Comparison of ENCODE assay signal across 16 cellular contexts in the genomic region with DNA sequence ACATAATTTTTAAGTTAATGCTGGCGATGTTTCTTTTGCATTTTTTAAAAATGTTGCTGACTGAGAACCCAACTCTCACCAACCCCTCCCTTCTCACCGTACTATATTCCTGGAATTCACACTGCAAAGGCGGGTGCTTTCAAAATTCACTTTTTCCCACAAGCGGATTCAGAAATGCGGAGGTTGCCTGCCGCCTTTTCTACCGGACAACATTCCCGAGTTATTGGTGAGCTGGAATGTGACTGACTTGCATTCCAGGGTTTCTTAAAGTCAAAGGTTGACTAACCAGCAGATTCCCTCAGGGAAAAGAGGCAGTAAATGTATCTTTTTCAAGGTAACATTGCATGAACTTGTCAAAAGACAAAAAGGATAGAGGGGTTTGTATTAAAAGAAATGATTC.
A peak's percentile ranks its signal among the peaks of the same experiment; 100 is the strongest.
DNase-seq lines count a peak whose midpoint lies in the region; ATAC-seq, FAIRE-seq and TF ChIP-seq lines count a peak whose summit lies in the region.
"Had no signal": no experiment of that assay in that cellular context is flagged by ENCODE, and none has a peak within 500 bp of the region (broad histone marks: within the 10 kb centered on the region; RNA-seq: fewer than 3 reads in every experiment).

No MANE protein-coding gene starts in this region.

- H3K27me3 ChIP-seq in RWPE2 (ENCODE audit: insufficient read depth, poor library complexity, severe bottlenecking) (no peaks in the 10 kb centered on the region), esophagus muscularis mucosa (no peaks in the 10 kb centered on the region)
- H3K27me3 ChIP-seq: suprapubic skin had no signal

- WGBS in esophagus muscularis mucosa: 60% methylated on average over 8 of the region's 8 CpGs

- no peaks in the 10 kb centered on the region for H3K9me3 ChIP-seq in RWPE2 (ENCODE audit: severe bottlenecking)
- H3K9me3 ChIP-seq in esophagus muscularis mucosa: no peaks in the 10 kb centered on the region
- H3K9me3 ChIP-seq: suprapubic skin had no signal

- ATAC-seq in RWPE2 (ENCODE audit: low read depth): peak; percentile 71
- ATAC-seq in GM21447 (IDR thresholded peaks at IDR 0.05; ENCODE audit: unreplicated experiment): no peak
- ATAC-seq: left cardiac atrium had no signal

- peak overlapping the region; percentile 93 for H3K27ac Mint-ChIP-seq in osteocyte (ENCODE audit: unreplicated experiment)
- H3K27ac Mint-ChIP-seq in endothelial cell (ENCODE audit: unreplicated experiment): no peak overlapping the region
- H3K27ac Mint-ChIP-seq: activated naive CD8-positive, alpha-beta T cell treated with anti-CD3 and anti-CD28 coated beads for 36 hours; CD4-positive, alpha-beta memory T cell had no signal

- peaks cover 58% of the 10 kb centered on the region for H3K4me1 Mint-ChIP-seq in osteocyte (ENCODE audit: unreplicated experiment)
- H3K4me1 Mint-ChIP-seq in endothelial cell (ENCODE audit: unreplicated experiment): no peaks in the 10 kb centered on the region
- H3K4me1 Mint-ChIP-seq: CD4-positive, alpha-beta memory T cell had no signal

- DNase-seq in Caki2 (ENCODE audit: low read depth) (peak; percentile 61), RWPE2 (ENCODE audit: low spot score) (no peak), esophagus muscularis mucosa (ENCODE audit: extremely low spot score) (no peak), osteocyte (ENCODE audit: extremely low spot score, unreplicated experiment) (no peak), NCI-H1930 (lab: John Stamatoyannopoulos, UW) (no peak), endothelial cell (ENCODE audit: low spot score) (no peak), frontal cortex (ENCODE audit: low spot score in 2 of 2) (no peak)
- DNase-seq: activated CD4-positive, alpha-beta T cell treated with anti-CD3 and anti-CD28 coated beads, Interleukin-2, amount 50 U/mL, for 48 hours; activated naive CD8-positive, alpha-beta T cell treated with anti-CD3 and anti-CD28 coated beads for 36 hours; CD4-positive, alpha-beta memory T cell; left cardiac atrium; NCI-H748 treated with DMSO at 0.1 percent for 48 hours; occipital lobe had no signal

- in situ Hi-C loops in Caki2 (cut with HindIII; ENCODE audit: low pct_unique_long_range_greater_than_20kb, low sequenced_read_pairs): no loop called here

- no peak for TF ChIP-seq EP300 in esophagus muscularis mucosa (IDR thresholded peaks at IDR 0.05)

- H3K4me3 ChIP-seq in RWPE2 (ENCODE audit: severe bottlenecking) (no peak overlapping the region), esophagus muscularis mucosa (no peak overlapping the region)
- H3K4me3 ChIP-seq: suprapubic skin had no signal

- H3K27me3 Mint-ChIP-seq in osteocyte (ENCODE audit: unreplicated experiment) (no peaks in the 10 kb centered on the region), endothelial cell (ENCODE audit: unreplicated experiment) (peaks cover 12% of the 10 kb centered on the region)

- H3K36me3 ChIP-seq in RWPE2 (ENCODE audit: low read depth) (peaks cover 59% of the 10 kb centered on the region), esophagus muscularis mucosa (peaks cover 27 to 93% (median 82%) of the 10 kb centered on the region in 4 donors)

- no peak for FAIRE-seq in frontal cortex (lab: Jason Lieb, UNC)
- FAIRE-seq: endothelial cell of umbilical vein had no signal

- H3K27ac ChIP-seq in RWPE2 (ENCODE audit: poor library complexity, severe bottlenecking) (peak overlapping the region; percentile 95), esophagus muscularis mucosa (replicated peaks in 1 of 4) (peak overlapping the region; percentile 71 to 83 (median 81))
- H3K27ac ChIP-seq: suprapubic skin had no signal

- no peak for TF ChIP-seq POLR2A in esophagus muscularis mucosa (IDR thresholded peaks at IDR 0.05; ENCODE audit: low read depth)

- intact Hi-C loops in esophagus muscularis mucosa (cut with DNase I): no loop called here

- H3K4me1 ChIP-seq in RWPE2 (ENCODE audit: insufficient read depth, poor library complexity, severe bottlenecking): peaks cover 52% of the 10 kb centered on the region
- H3K4me1 ChIP-seq in esophagus muscularis mucosa: peaks cover 5 to 45% (median 38%) of the 10 kb centered on the region in 4 donors
- H3K4me1 ChIP-seq: suprapubic skin had no signal

- TF ChIP-seq CTCF in RWPE2 (IDR thresholded peaks at IDR 0.05; ENCODE audit: poor library complexity, severe bottlenecking) (no peak), esophagus muscularis mucosa (IDR thresholded peaks at IDR 0.05) (no peak), osteocyte (IDR thresholded peaks at IDR 0.05) (no peak), endothelial cell (IDR thresholded peaks at IDR 0.05; ENCODE audit: unreplicated experiment) (no peak)

- H3K4me3 Mint-ChIP-seq in osteocyte (ENCODE audit: unreplicated experiment): peak overlapping the region; percentile 24
- H3K4me3 Mint-ChIP-seq in endothelial cell (ENCODE audit: unreplicated experiment): no peak overlapping the region
- H3K4me3 Mint-ChIP-seq: activated naive CD8-positive, alpha-beta T cell treated with anti-CD3 and anti-CD28 coated beads for 36 hours had no signal

- H3K36me3 Mint-ChIP-seq in osteocyte (ENCODE audit: unreplicated experiment) (peaks cover 49% of the 10 kb centered on the region), endothelial cell (ENCODE audit: low read depth, unreplicated experiment) (peaks cover 53% of the 10 kb centered on the region)
- H3K36me3 Mint-ChIP-seq: activated naive CD8-positive, alpha-beta T cell treated with anti-CD3 and anti-CD28 coated beads for 36 hours; CD4-positive, alpha-beta memory T cell had no signal

- H3K9me3 Mint-ChIP-seq in osteocyte (ENCODE audit: unreplicated experiment): no peaks in the 10 kb centered on the region
- no peaks in the 10 kb centered on the region for H3K9me3 Mint-ChIP-seq in endothelial cell (ENCODE audit: unreplicated experiment)
- H3K9me3 Mint-ChIP-seq: activated naive CD8-positive, alpha-beta T cell treated with anti-CD3 and anti-CD28 coated beads for 36 hours; CD4-positive, alpha-beta memory T cell had no signal
